ENCODE assay signal across 8 cellular contexts in genomic region chr10:47261121-47261520, GRCh38. TPM values are rescaled to one million over a fixed set of nuclear protein-coding genes. Genes with fewer than 3 reads are reported as not detected.
DNase-seq lines count a peak whose midpoint lies in the region; ATAC-seq and FAIRE-seq lines count a peak whose summit lies in the region.

No MANE protein-coding gene starts in this region.

- peak; percentile 29 for DNase-seq in GM18507 (ENCODE audit: extremely low spot score, insufficient read length, low read depth)
- DNase-seq in NOMO-1 (lab: John Stamatoyannopoulos, UW; ENCODE audit: unreplicated experiment in 2 of 2) = peak; percentile 39 to 71
- DNase-seq in urothelium cell line (ENCODE audit: low spot score) = no peak
- DNase-seq in kidney tubule cell (ENCODE audit: low spot score) = no peak
- no peak for DNase-seq in NK-92 treated with Interleukin-12 subunit alpha and Interleukin-12 subunit beta, amount 100 ng/mL, for 24 hours (lab: John Stamatoyannopoulos, UW)
- no peak for DNase-seq in retina

- ATAC-seq in HG02588 (IDR thresholded peaks at IDR 0.05; ENCODE audit: unreplicated experiment) (peak; percentile 99), esophagus mucosa (peak; percentile 66)

- FAIRE-seq in GM18507 (lab: Jason Lieb, UNC) (no peak), urothelium cell line (lab: Jason Lieb, UNC) (no peak)

RNA-seq across cellular contexts. Expression of gene GDF10, which starts 38.9 kb away (rescaled TPM):
- total RNA-seq in esophagus mucosa = not detected

Comparison
In these comparisons a context has a peak if more than half of its experiments do, and no peak if none do; other contexts are left out.
1. DNase-seq: peak in GM18507 (single experiment) and NOMO-1 (2 of 2); none in urothelium cell line (single experiment), kidney tubule cell (single experiment), NK-92 treated with Interleukin-12 subunit alpha and Interleukin-12 subunit beta, amount 100 ng/mL, for 24 hours (single experiment) and retina (single experiment).